26 cellular contexts compared by ENCODE assay signal in the genomic region with DNA sequence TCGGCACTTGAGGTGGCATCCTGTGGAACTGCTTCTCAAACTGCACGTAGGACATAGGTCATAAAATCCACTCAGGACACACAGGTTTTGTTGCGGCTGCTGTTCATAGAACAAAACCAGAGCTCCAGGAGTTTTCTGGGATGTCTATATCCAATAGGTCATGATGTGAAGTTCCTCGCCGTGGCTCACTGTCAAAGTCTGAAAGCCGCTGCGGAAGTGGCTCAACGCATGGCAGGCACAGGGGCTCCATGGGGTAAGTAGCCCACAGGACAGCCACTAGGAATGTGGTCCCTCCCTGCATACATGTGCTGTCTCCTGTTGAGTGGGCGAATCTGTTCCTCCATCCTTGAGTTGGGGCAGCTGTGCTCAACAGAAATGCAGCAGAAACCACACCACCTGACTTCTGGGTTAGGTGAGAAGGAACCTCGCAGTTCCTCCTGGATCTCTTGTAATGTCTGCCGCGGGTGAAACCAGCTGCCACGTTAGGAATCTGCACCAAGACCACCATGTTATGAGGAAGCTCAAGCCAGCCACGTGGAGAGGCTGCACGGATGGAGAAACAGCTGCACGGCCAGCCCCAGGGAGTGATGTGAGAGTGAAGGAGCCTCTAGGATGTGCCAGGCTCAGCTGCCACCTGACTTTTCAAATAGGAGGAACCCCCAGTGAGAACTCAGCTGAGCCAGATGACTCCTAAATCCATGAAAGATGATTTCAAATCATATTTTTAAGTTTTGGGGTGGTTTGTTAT.
DNase-seq lines count a peak whose midpoint lies in the region; ATAC-seq and TF ChIP-seq lines count a peak whose summit lies in the region.
"Had no signal": no experiment of that assay in that cellular context is flagged by ENCODE, and none has a peak within 500 bp of the region (broad histone marks: within the 10 kb centered on the region; RNA-seq: fewer than 3 reads in every experiment).

No MANE protein-coding gene starts in this region.

- H2AFZ ChIP-seq in hepatocyte (no peak overlapping the region), trophoblast cell (ENCODE audit: insufficient read depth, low read length, poor library complexity) (no peak overlapping the region)
- H2AFZ ChIP-seq: GM23248 had no signal

- peak; percentile 49 for DNase-seq in RWPE2 (ENCODE audit: low spot score)
- DNase-seq in hepatocyte (ENCODE audit: low spot score) = no peak
- no peak for DNase-seq in trophoblast cell
- DNase-seq in aorta = peak; percentile 41 to 52
- DNase-seq in coronary artery (ENCODE audit: low spot score) = no peak
- no peak for DNase-seq in NCI-H1694 (lab: John Stamatoyannopoulos, UW)
- DNase-seq: Calu3, DMS153, DND-41, GM23248, IMR-90, KG1, MM.1S, NCI-H1417, NCI-H1694 treated with DMSO at 0.1 percent for 48 hours, NCI-H2081 treated with DMSO at 0.1 percent for 48 hours, NCI-H2171, NCI-H226, NCI-H510A, NCI-H69, RPMI8226, SHP77 treated with DMSO at 0.1 percent for 48 hours had no signal

- no peak overlapping the region for H3K18ac ChIP-seq in trophoblast cell (ENCODE audit: low read length)

- H3K4me2 ChIP-seq in hepatocyte (no peak overlapping the region), trophoblast cell (ENCODE audit: low read length) (no peak overlapping the region)

- ATAC-seq in RWPE2 (ENCODE audit: low read depth) = no peak
- ATAC-seq in aorta (ENCODE audit: low FRiP score) = no peak
- no peak for ATAC-seq in activated CD4-positive, CD25-positive, alpha-beta regulatory T cell treated with anti-CD3 and anti-CD28 coated beads, Interleukin-2, amount 50 U/mL, for 24 hours

- H2BK12ac ChIP-seq in trophoblast cell (ENCODE audit: low read length) = no peak overlapping the region

- TF ChIP-seq CTCF in RWPE2 (IDR thresholded peaks at IDR 0.05; ENCODE audit: poor library complexity, severe bottlenecking) (no peak), hepatocyte (IDR thresholded peaks at IDR 0.05; ENCODE audit: poor library complexity) (no peak), coronary artery (IDR thresholded peaks at IDR 0.05) (no peak)

- no peak overlapping the region for H3K4me3 ChIP-seq in RWPE2 (ENCODE audit: severe bottlenecking)
- H3K4me3 ChIP-seq in hepatocyte = no peak overlapping the region
- no peak overlapping the region for H3K4me3 ChIP-seq in trophoblast cell (ENCODE audit: low read depth, low read length)
- H3K4me3 ChIP-seq in aorta (ENCODE audit: low read length in 2 of 2) = no peak overlapping the region
- no peak overlapping the region for H3K4me3 ChIP-seq in coronary artery
- H3K4me3 ChIP-seq: GM23248, HAP-1, SK-N-MC had no signal

- H3K4me1 ChIP-seq in RWPE2 (ENCODE audit: insufficient read depth, poor library complexity, severe bottlenecking) (peaks cover 11% of the 10 kb centered on the region), hepatocyte (ENCODE audit: insufficient read depth) (peaks cover 10% of the 10 kb centered on the region), trophoblast cell (ENCODE audit: control insufficient read depth in 1 of 2, insufficient read depth in 2 of 2, low read length in 2 of 2) (no peaks in the 10 kb centered on the region), aorta (ENCODE audit: control insufficient read depth in 1 of 2, insufficient read depth in 2 of 2, low read length in 2 of 2) (no peaks in the 10 kb centered on the region)
- H3K4me1 ChIP-seq: HAP-1 had no signal

- H3K79me2 ChIP-seq in hepatocyte (no peaks in the 10 kb centered on the region), trophoblast cell (ENCODE audit: control insufficient read depth, insufficient read depth, low read length, poor library complexity) (no peaks in the 10 kb centered on the region)

- no peak overlapping the region for H2AK5ac ChIP-seq in trophoblast cell (ENCODE audit: low read length)

- H3K9ac ChIP-seq in trophoblast cell (ENCODE audit: low read length) = peak overlapping the region; percentile 18
- H3K9ac ChIP-seq: GM23248 had no signal

- H4K20me1 ChIP-seq in hepatocyte (ENCODE audit: insufficient read depth, poor library complexity, severe bottlenecking) = no peaks in the 10 kb centered on the region

- WGBS in hepatocyte (ENCODE audit: low lambda C conversion rate, missing lambda C conversion rate) = 94% methylated on average over 16 of the region's 16 CpGs
- no CpG with 5 or more reads among the region's 16 CpGs for WGBS in trophoblast cell (ENCODE audit: extremely low coverage, insufficient coverage, insufficient read length)
- 92 to 95% methylated on average over 16 of the region's 16 CpGs for WGBS in aorta, 2 donors

- no peak overlapping the region for H3K23ac ChIP-seq in trophoblast cell (ENCODE audit: low read length)

- H3K27ac ChIP-seq in RWPE2 (ENCODE audit: poor library complexity, severe bottlenecking) (no peak overlapping the region), hepatocyte (peak overlapping the region; percentile 77), trophoblast cell (ENCODE audit: low read depth, low read length) (no peak overlapping the region), aorta (ENCODE audit: low read depth in 1 of 2, low read length in 2 of 2) (no peak overlapping the region), coronary artery (no peak overlapping the region)
- H3K27ac ChIP-seq: C4-2B, GM23248, SK-N-MC had no signal

- H3K27me3 ChIP-seq in RWPE2 (ENCODE audit: insufficient read depth, poor library complexity, severe bottlenecking) (no peaks in the 10 kb centered on the region), hepatocyte (no peaks in the 10 kb centered on the region), trophoblast cell (ENCODE audit: insufficient read depth, low read length) (peaks cover 2% of the 10 kb centered on the region), aorta (ENCODE audit: control insufficient read depth in 1 of 2, insufficient read depth in 2 of 2, low read length in 1 of 2) (no peaks in the 10 kb centered on the region)

- H3K9me2 ChIP-seq in hepatocyte (replicated peaks; ENCODE audit: insufficient read depth) = no peaks in the 10 kb centered on the region

- no peak overlapping the region for H3K14ac ChIP-seq in trophoblast cell (ENCODE audit: low read length)

- no peak overlapping the region for H4K8ac ChIP-seq in trophoblast cell (ENCODE audit: low read depth, low read length)

- H3K36me3 ChIP-seq in RWPE2 (ENCODE audit: low read depth) (no peaks in the 10 kb centered on the region), hepatocyte (replicated peaks; ENCODE audit: insufficient read depth, low read depth) (no peaks in the 10 kb centered on the region), trophoblast cell (ENCODE audit: control insufficient read depth in 1 of 2, insufficient read depth in 2 of 2, low read length in 2 of 2) (no peaks in the 10 kb centered on the region), aorta (ENCODE audit: control insufficient read depth in 1 of 2, insufficient read depth in 2 of 2, low read length in 1 of 2) (no peaks in the 10 kb centered on the region)
- H3K36me3 ChIP-seq: HAP-1 had no signal

- no peak overlapping the region for H4K12ac ChIP-seq in trophoblast cell (ENCODE audit: low read depth, low read length)

- intact Hi-C loops in aorta (cut with DNase I) = no loop called here

- H2BK120ac ChIP-seq in trophoblast cell (ENCODE audit: insufficient read depth, low read length, poor library complexity) = no peak overlapping the region

- H3K4ac ChIP-seq in trophoblast cell (ENCODE audit: low read depth, low read length) = no peak overlapping the region

- H3K79me1 ChIP-seq in trophoblast cell (ENCODE audit: low read length) = no peaks in the 10 kb centered on the region

- H2BK5ac ChIP-seq in trophoblast cell (ENCODE audit: low read depth, low read length, poor library complexity) = no peak overlapping the region

- H4K91ac ChIP-seq in trophoblast cell (ENCODE audit: low read depth, low read length) = no peak overlapping the region

- no peaks in the 10 kb centered on the region for H3K9me3 ChIP-seq in RWPE2 (ENCODE audit: severe bottlenecking)
- H3K9me3 ChIP-seq in hepatocyte (ENCODE audit: low read depth) = no peaks in the 10 kb centered on the region
- no peaks in the 10 kb centered on the region for H3K9me3 ChIP-seq in trophoblast cell (ENCODE audit: insufficient read depth, low read depth, low read length)
- no peaks in the 10 kb centered on the region for H3K9me3 ChIP-seq in aorta (ENCODE audit: control insufficient read depth, low read length)
- H3K9me3 ChIP-seq: HAP-1 had no signal

Comparison
In these comparisons a context has a peak if more than half of its experiments do, and no peak if none do; other contexts are left out.
1. DNase-seq: peak in RWPE2 (single experiment) and aorta (2 of 2); none in hepatocyte (single experiment), trophoblast cell (0 of 2), coronary artery (single experiment) and NCI-H1694 (single experiment).